ENCODE assay signal across 9 cellular contexts in genomic region chr1:154427173-154428139, GRCh38. TPM values are rescaled to one million over a fixed set of nuclear protein-coding genes. Genes with fewer than 3 reads are reported as not detected.
DNase-seq lines count a peak whose midpoint lies in the region; ATAC-seq, FAIRE-seq and TF ChIP-seq lines count a peak whose summit lies in the region.
"Had no signal": no experiment of that assay in that cellular context is flagged by ENCODE, and none has a peak within 500 bp of the region (broad histone marks: within the 10 kb centered on the region; RNA-seq: fewer than 3 reads in every experiment).

No MANE protein-coding gene starts in this region.

- no peaks in the 10 kb centered on the region for H4K20me1 ChIP-seq in endothelial cell of umbilical vein (replicated peaks; ENCODE audit: control insufficient read depth, extremely low read depth, insufficient read depth, low read length)

- DNase-seq in activated naive CD4-positive, alpha-beta T cell treated with anti-CD3 and anti-CD28 coated beads for 36 hours: no peak
- no peak for DNase-seq in activated naive CD4-positive, alpha-beta T cell treated with anti-CD3 and anti-CD28 coated beads, Interleukin-2, amount 50 U/mL, for 16 hours
- DNase-seq in endothelial cell of umbilical vein (ENCODE audit: low read depth, low spot score) (peak; percentile 45), mucosa of descending colon (peak in 2 of 3 donors; percentile 79 to 81), vagina (ENCODE audit: extremely low spot score in 2 of 2) (no peak), NOMO-1 treated with DMSO at 0.1 percent for 48 hours (lab: John Stamatoyannopoulos, UW; ENCODE audit: unreplicated experiment) (no peak), H4 (ENCODE audit: low spot score) (no peak), NCI-H1417 (lab: John Stamatoyannopoulos, UW) (no peak)

- no peak for TF ChIP-seq POLR2A in endothelial cell of umbilical vein (IDR thresholded peaks at IDR 0.05; ENCODE audit: low read depth, low read length)
- TF ChIP-seq POLR2A in vagina (IDR thresholded peaks at IDR 0.05): no peak

- H3K4me2 ChIP-seq in endothelial cell of umbilical vein (ENCODE audit: insufficient read depth, low read length): no peak overlapping the region

- no peak overlapping the region for H2AFZ ChIP-seq in endothelial cell of umbilical vein (ENCODE audit: low read depth, low read length)

- intact Hi-C loops in activated naive CD4-positive, alpha-beta T cell treated with anti-CD3 and anti-CD28 coated beads for 36 hours (cut with micrococcal nuclease): no loop called here
- intact Hi-C loops in endothelial cell of umbilical vein (cut with micrococcal nuclease): no loop called here
- intact Hi-C loops in mucosa of descending colon (cut with DNase I, micrococcal nuclease): no loop called here
- intact Hi-C loops in vagina (cut with DNase I): no loop called here

- no peaks in the 10 kb centered on the region for H3K9me1 ChIP-seq in endothelial cell of umbilical vein (replicated peaks; ENCODE audit: control insufficient read depth, extremely low read depth, insufficient read depth, low read length)

- no peaks in the 10 kb centered on the region for H3K79me2 ChIP-seq in endothelial cell of umbilical vein (ENCODE audit: control insufficient read depth, insufficient read depth, low read length)

- H3K27me3 Mint-ChIP-seq in activated naive CD4-positive, alpha-beta T cell treated with anti-CD3 and anti-CD28 coated beads for 36 hours (ENCODE audit: low read depth): no peaks in the 10 kb centered on the region

- no peak overlapping the region for H3K4me3 Mint-ChIP-seq in activated naive CD4-positive, alpha-beta T cell treated with anti-CD3 and anti-CD28 coated beads for 36 hours

- dilution Hi-C loops in endothelial cell of umbilical vein (cut with MboI; ENCODE audit: extremely low pct_ligation_motif_present, low sequenced_read_pairs): no loop called here

- H3K27me3 ChIP-seq in endothelial cell of umbilical vein (ENCODE audit: control insufficient read depth in 2 of 2, insufficient read depth in 2 of 2, low read length in 2 of 2): no peaks in the 10 kb centered on the region
- H3K27me3 ChIP-seq in vagina: no peaks in the 10 kb centered on the region

- no TSS peak for BruUV-seq in endothelial cell of umbilical vein (replicated peaks; lab: Mats Ljungman, UMichigan)

- H3K9me3 ChIP-seq in endothelial cell of umbilical vein (replicated peaks; ENCODE audit: control insufficient read depth, insufficient read depth, low read length): no peaks in the 10 kb centered on the region
- no peaks in the 10 kb centered on the region for H3K9me3 ChIP-seq in mucosa of descending colon
- no peaks in the 10 kb centered on the region for H3K9me3 ChIP-seq in vagina

- peaks cover 10% of the 10 kb centered on the region for H3K36me3 Mint-ChIP-seq in activated naive CD4-positive, alpha-beta T cell treated with anti-CD3 and anti-CD28 coated beads for 36 hours (ENCODE audit: low read depth)

- H3K4me1 ChIP-seq in endothelial cell of umbilical vein (ENCODE audit: control insufficient read depth, extremely low read depth, insufficient read depth, low read length) (peaks cover 19% of the 10 kb centered on the region), mucosa of descending colon (ENCODE audit: low read depth) (peaks cover 32% of the 10 kb centered on the region), vagina (peaks cover 82% of the 10 kb centered on the region)

- TF ChIP-seq CTCF in endothelial cell of umbilical vein (IDR thresholded peaks at IDR 0.05; ENCODE audit: extremely low read depth in 1 of 2, insufficient read depth in 1 of 2, low read depth in 1 of 2, low read length in 2 of 2) (no peak), mucosa of descending colon (IDR thresholded peaks at IDR 0.05) (no peak), vagina (IDR thresholded peaks at IDR 0.05) (no peak)

- H3K4me3 ChIP-seq in endothelial cell of umbilical vein (replicated peaks in 1 of 3; ENCODE audit: insufficient read depth in 1 of 3, low read depth in 1 of 3, low read length in 3 of 3) (no peak overlapping the region), mucosa of descending colon (no peak overlapping the region), vagina (no peak overlapping the region)

- no peak overlapping the region for H3K27ac ChIP-seq in endothelial cell of umbilical vein (ENCODE audit: insufficient read depth, low read depth, low read length)
- peak overlapping the region; percentile 46 for H3K27ac ChIP-seq in vagina

- no peak for FAIRE-seq in endothelial cell of umbilical vein (lab: Jason Lieb, UNC)
- FAIRE-seq: GM12892 had no signal

- POLR2A ChIA-PET in endothelial cell of umbilical vein (lab: Charles Lee): no interaction called here

- H3K9ac ChIP-seq in endothelial cell of umbilical vein (replicated peaks; ENCODE audit: extremely low read depth, insufficient read depth, low read length): no peak overlapping the region

- CTCF ChIA-PET in activated naive CD4-positive, alpha-beta T cell treated with anti-CD3 and anti-CD28 coated beads for 36 hours (lab: Charles Lee): interaction anchor here (0.6 to 1.4 kb wide), 3 partner anchors 15 to 451 kb away, joined by 3 to 4 read pairs (median 3); no protein-coding TSS in a partner anchor
- CTCF ChIA-PET in endothelial cell of umbilical vein (lab: Charles Lee): interaction anchor here (1.0 to 1.3 kb wide), 2 partner anchors 15 to 119 kb away, joined by 4 to 5 read pairs; no protein-coding TSS in a partner anchor

- H3K36me3 ChIP-seq in endothelial cell of umbilical vein (ENCODE audit: control insufficient read depth in 2 of 2, extremely low read depth in 1 of 2, insufficient read depth in 2 of 2, low read length in 2 of 2) (no peaks in the 10 kb centered on the region), mucosa of descending colon (ENCODE audit: low read depth) (no peaks in the 10 kb centered on the region), vagina (peaks cover 0 to 6% of the 10 kb centered on the region in 2 donors)

- H3K9me3 Mint-ChIP-seq in activated naive CD4-positive, alpha-beta T cell treated with anti-CD3 and anti-CD28 coated beads for 36 hours: no peaks in the 10 kb centered on the region

- peak overlapping the region; percentile 42 for H3K27ac Mint-ChIP-seq in activated naive CD4-positive, alpha-beta T cell treated with anti-CD3 and anti-CD28 coated beads for 36 hours

- peak; percentile 81 for ATAC-seq in mucosa of descending colon

- H3K4me1 Mint-ChIP-seq in activated naive CD4-positive, alpha-beta T cell treated with anti-CD3 and anti-CD28 coated beads for 36 hours (ENCODE audit: low read depth): peaks cover 71% of the 10 kb centered on the region

TF ChIP-seq in endothelial cell of umbilical vein, 7 proteins besides CTCF, POLR2A, EP300 and RAD21:
- TF ChIP-seq JUN (IDR thresholded peaks at IDR 0.05; ENCODE audit: borderline replicate concordance, insufficient read depth, insufficient read length, low read depth) (no peak), GATA2 (IDR thresholded peaks at IDR 0.05; ENCODE audit: insufficient read depth, insufficient read length, low read depth, low read length) (no peak), MYC (IDR thresholded peaks at IDR 0.05; ENCODE audit: low read depth, low read length) (no peak), FOS (IDR thresholded peaks at IDR 0.05; ENCODE audit: borderline replicate concordance, insufficient read depth, low read length) (no peak)

RNA-seq across cellular contexts. Expression of gene IL6R, which starts 22.3 kb away (rescaled TPM):
- total RNA-seq in activated naive CD4-positive, alpha-beta T cell treated with anti-CD3 and anti-CD28 coated beads for 36 hours: 10 to 100 TPM; 17.3 to 25.9 TPM
- total RNA-seq in endothelial cell of umbilical vein (3.3 and 4.8 TPM in 2 replicates), mucosa of descending colon (10 to 100 TPM; 31.8 to 43.9 (median 42.5) TPM), vagina (50.8 TPM)
- 4.2 and 5.1 TPM in 2 replicates for polyA plus RNA-seq in endothelial cell of umbilical vein
- polyA plus RNA-seq in endothelial cell of umbilical vein (2011; cell fraction: cytosol; rRNA removed): 2.8 and 3.4 TPM in 2 replicates
- 2.1 and 3.4 TPM in 2 replicates for polyA plus RNA-seq in endothelial cell of umbilical vein (2011; cell fraction: nucleus; rRNA removed)
- polyA plus RNA-seq in endothelial cell of umbilical vein (2012): 2.1 and 2.6 TPM in 2 replicates
- polyA minus RNA-seq in endothelial cell of umbilical vein: 16.2 and 17.7 TPM in 2 replicates
- 4.4 TPM for polyA minus RNA-seq in endothelial cell of umbilical vein (2011; cell fraction: cytosol; rRNA and poly(A)+ RNA removed)
- polyA minus RNA-seq in endothelial cell of umbilical vein (2011; cell fraction: nucleus; rRNA and poly(A)+ RNA removed): 1.9 and 2.8 TPM in 2 replicates
- 6.6 and 7.3 TPM in 2 replicates for total RNA-seq in H4 (2014; rRNA removed; shearing (Covaris generic))

Comparison
In these comparisons a context has a peak if more than half of its experiments do, and no peak if none do; other contexts are left out.
1. DNase-seq: peak in endothelial cell of umbilical vein (single experiment) and mucosa of descending colon (2 of 3); none in activated naive CD4-positive, alpha-beta T cell treated with anti-CD3 and anti-CD28 coated beads for 36 hours (single experiment), activated naive CD4-positive, alpha-beta T cell treated with anti-CD3 and anti-CD28 coated beads, Interleukin-2, amount 50 U/mL, for 16 hours (single experiment), vagina (0 of 2), NOMO-1 treated with DMSO at 0.1 percent for 48 hours (single experiment), H4 (single experiment) and NCI-H1417 (0 of 3).